16 cellular contexts compared by ENCODE assay signal in the genomic region with DNA sequence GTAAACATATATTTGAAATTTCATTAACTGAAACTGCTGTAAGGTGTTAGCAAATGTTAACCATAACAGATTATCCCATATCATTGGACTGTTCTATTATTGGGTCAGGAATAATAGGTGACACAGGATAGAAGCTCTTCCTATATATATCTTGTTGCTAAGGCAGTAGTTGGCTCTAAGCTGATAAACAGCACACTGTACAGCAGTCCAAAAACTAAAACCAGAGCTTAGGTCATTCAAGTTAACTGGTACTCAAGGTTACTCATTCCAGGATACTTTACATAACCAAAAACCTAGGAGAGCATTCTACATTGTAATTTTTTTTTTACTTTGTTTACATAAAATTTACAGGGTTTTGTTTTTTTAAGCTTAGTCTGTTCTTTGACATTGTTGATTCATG. TPM values are rescaled to one million over a fixed set of nuclear protein-coding genes. Genes with fewer than 3 reads are reported as not detected.
DNase-seq lines count a peak whose midpoint lies in the region; ATAC-seq and TF ChIP-seq lines count a peak whose summit lies in the region.
"Had no signal": no experiment of that assay in that cellular context is flagged by ENCODE, and none has a peak within 500 bp of the region (broad histone marks: within the 10 kb centered on the region; RNA-seq: fewer than 3 reads in every experiment).

No MANE protein-coding gene starts in this region.

- H3K4me1 ChIP-seq in body of pancreas (peaks cover 8% of the 10 kb centered on the region), left lung (no peaks in the 10 kb centered on the region), BE2C (no peaks in the 10 kb centered on the region)

- peak; percentile 64 for ATAC-seq in HG02610 (IDR thresholded peaks at IDR 0.05; ENCODE audit: unreplicated experiment)
- peak; percentile 63 for ATAC-seq in body of pancreas
- peak; percentile 65 for ATAC-seq in left lung
- ATAC-seq: activated CD8-positive, alpha-beta T cell treated with anti-CD3 and anti-CD28 coated beads, Interleukin-2, amount 10 ng/mL, durations not matched to agents 7 days and 5 days had no signal

- H3K36me3 ChIP-seq in body of pancreas (replicated peaks in 1 of 2; ENCODE audit: insufficient read depth in 1 of 2, low read depth in 2 of 2) (no peaks in the 10 kb centered on the region), left lung (peaks cover 0 to 47% of the 10 kb centered on the region in 2 donors), BE2C (peaks cover 17% of the 10 kb centered on the region), H7 (replicated peaks; ENCODE audit: control insufficient read depth, insufficient read depth, low read length) (peaks cover 3% of the 10 kb centered on the region)

- intact Hi-C loops in body of pancreas (cut with DNase I) (no loop called here), left lung (cut with DNase I) (no loop called here)

- DNase-seq in AG10803 (ENCODE audit: low read depth) (peak; percentile 25), body of pancreas (no peak), left lung (no peak), ureter (ENCODE audit: low spot score) (no peak), BE2C (no peak), H7 (no peak), superior temporal gyrus (ENCODE audit: extremely low spot score) (no peak)
- DNase-seq: activated CD8-positive, alpha-beta T cell treated with anti-CD3 and anti-CD28 coated beads, Interleukin-2, amount 10 ng/mL, durations not matched to agents 7 days and 5 days; activated naive CD4-positive, alpha-beta T cell treated with anti-CD3 and anti-CD28 coated beads, Interleukin-2, amount 50 U/mL, for 16 hours; dermis blood vessel endothelial cell; GF-D8; MV-4-11; occipital lobe; T1000 had no signal

- TF ChIP-seq POLR2A in body of pancreas (IDR thresholded peaks at IDR 0.05): no peak

- no peak for TF ChIP-seq CTCF in AG10803 (conservative IDR thresholded peaks at IDR 0.05; ENCODE audit: low read length)
- TF ChIP-seq CTCF in body of pancreas (IDR thresholded peaks at IDR 0.05): no peak
- no peak for TF ChIP-seq CTCF in left lung (IDR thresholded peaks at IDR 0.05)
- no peak for TF ChIP-seq CTCF in BE2C (IDR thresholded peaks at IDR 0.05; ENCODE audit: low read depth, low read length)

- H3K4me3 ChIP-seq in AG10803 (ENCODE audit: low read length) (no peak overlapping the region), body of pancreas (no peak overlapping the region), left lung (no peak overlapping the region), BE2C (ENCODE audit: low read depth, low read length) (no peak overlapping the region), H7 (ENCODE audit: insufficient read depth, low read depth, low read length) (no peak overlapping the region)

- H3K27ac ChIP-seq in body of pancreas: no peak overlapping the region
- no peak overlapping the region for H3K27ac ChIP-seq in left lung
- H3K27ac ChIP-seq: C4-2B had no signal

- H3K27me3 ChIP-seq in body of pancreas (no peaks in the 10 kb centered on the region), left lung (no peaks in the 10 kb centered on the region), BE2C (no peaks in the 10 kb centered on the region), H7 (ENCODE audit: control insufficient read depth, insufficient read depth, low read length) (no peaks in the 10 kb centered on the region)

- H3K9me3 ChIP-seq in body of pancreas (no peaks in the 10 kb centered on the region), left lung (no peaks in the 10 kb centered on the region), BE2C (no peaks in the 10 kb centered on the region)

RNA-seq across cellular contexts. Expression of gene DNAJC19, which starts 8.9 kb away (rescaled TPM):
- total RNA-seq in body of pancreas (10 to 100 TPM; 21.8 to 42.5 TPM), left lung (10 to 100 TPM; 31.2 to 38.3 TPM), ureter (43.1 TPM)
- 36.1 TPM for polyA plus RNA-seq in BE2C (2012; ENCODE audit: insufficient read depth, insufficient read length, low read depth)
- total RNA-seq in H7 (2014; rRNA removed; shearing (Covaris generic)): 61.5 and 67.0 TPM in 2 replicates
